In the genomic region with DNA sequence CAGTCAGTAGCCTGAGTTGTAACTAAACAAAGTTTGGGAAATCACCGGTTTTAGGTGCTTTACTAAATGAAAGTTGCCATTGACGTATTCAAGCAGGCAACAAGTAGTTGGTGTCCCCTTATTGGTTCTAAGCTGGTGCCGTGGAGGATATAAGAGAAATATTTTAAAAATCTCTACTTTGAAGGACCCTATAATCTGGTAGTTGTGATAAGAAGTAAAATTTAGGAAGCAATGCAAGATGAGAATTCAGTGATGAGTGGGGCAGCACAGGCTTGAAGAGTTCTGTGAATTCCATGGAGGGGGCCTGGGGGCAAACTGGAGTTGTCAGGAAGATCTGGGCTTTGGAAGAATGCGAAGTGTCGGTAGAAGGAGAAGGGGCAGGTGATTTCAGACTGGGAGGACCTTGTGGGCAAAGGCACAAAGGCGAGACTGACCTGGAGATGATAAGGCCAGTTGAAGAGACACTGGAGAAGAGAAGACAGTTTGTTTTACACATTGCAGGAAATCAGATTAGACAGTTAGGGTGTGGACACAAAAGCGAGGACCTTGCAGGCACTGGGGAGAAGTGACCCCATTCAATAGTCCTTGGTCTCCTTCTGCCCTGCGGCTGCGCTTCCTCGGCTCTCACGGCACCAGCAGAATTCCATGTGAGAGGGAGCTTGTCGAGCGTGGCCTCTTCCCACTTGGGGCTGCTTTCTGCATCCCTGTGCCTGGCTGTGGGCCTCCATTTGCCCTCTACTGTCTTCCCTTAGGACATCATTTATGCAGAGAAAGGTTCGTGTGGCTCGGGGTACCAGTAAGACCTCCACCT, we compare ENCODE assay signal across 1 cellular context.
TF ChIP-seq lines count a peak whose summit lies in the region.

No MANE protein-coding gene starts in this region.

TF ChIP-seq in HepG2, 621 proteins besides CTCF, POLR2A, EP300 and RAD21 (continued from another document):
- TF ChIP-seq, protein P1, sequence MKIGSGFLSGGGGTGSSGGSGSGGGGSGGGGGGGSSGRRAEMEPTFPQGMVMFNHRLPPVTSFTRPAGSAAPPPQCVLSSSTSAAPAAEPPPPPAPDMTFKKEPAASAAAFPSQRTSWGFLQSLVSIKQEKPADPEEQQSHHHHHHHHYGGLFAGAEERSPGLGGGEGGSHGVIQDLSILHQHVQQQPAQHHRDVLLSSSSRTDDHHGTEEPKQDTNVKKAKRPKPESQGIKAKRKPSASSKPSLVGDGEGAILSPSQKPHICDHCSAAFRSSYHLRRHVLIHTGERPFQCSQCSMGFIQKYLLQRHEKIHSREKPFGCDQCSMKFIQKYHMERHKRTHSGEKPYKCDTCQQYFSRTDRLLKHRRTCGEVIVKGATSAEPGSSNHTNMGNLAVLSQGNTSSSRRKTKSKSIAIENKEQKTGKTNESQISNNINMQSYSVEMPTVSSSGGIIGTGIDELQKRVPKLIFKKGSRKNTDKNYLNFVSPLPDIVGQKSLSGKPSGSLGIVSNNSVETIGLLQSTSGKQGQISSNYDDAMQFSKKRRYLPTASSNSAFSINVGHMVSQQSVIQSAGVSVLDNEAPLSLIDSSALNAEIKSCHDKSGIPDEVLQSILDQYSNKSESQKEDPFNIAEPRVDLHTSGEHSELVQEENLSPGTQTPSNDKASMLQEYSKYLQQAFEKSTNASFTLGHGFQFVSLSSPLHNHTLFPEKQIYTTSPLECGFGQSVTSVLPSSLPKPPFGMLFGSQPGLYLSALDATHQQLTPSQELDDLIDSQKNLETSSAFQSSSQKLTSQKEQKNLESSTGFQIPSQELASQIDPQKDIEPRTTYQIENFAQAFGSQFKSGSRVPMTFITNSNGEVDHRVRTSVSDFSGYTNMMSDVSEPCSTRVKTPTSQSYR (CRISPR knock-in tag; IDR thresholded peaks at IDR 0.05; ENCODE audit: borderline replicate concordance) = no peak
- TF ChIP-seq, protein P2, sequence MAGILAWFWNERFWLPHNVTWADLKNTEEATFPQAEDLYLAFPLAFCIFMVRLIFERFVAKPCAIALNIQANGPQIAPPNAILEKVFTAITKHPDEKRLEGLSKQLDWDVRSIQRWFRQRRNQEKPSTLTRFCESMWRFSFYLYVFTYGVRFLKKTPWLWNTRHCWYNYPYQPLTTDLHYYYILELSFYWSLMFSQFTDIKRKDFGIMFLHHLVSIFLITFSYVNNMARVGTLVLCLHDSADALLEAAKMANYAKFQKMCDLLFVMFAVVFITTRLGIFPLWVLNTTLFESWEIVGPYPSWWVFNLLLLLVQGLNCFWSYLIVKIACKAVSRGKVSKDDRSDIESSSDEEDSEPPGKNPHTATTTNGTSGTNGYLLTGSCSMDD (CRISPR knock-in tag; IDR thresholded peaks at IDR 0.05) = no peak
- TF ChIP-seq CENPX (CRISPR knock-in tag; IDR thresholded peaks at IDR 0.05) (no peak), HNF4A (CRISPR knock-in tag; IDR thresholded peaks at IDR 0.05) (no peak)
- TF ChIP-seq, protein P3, sequence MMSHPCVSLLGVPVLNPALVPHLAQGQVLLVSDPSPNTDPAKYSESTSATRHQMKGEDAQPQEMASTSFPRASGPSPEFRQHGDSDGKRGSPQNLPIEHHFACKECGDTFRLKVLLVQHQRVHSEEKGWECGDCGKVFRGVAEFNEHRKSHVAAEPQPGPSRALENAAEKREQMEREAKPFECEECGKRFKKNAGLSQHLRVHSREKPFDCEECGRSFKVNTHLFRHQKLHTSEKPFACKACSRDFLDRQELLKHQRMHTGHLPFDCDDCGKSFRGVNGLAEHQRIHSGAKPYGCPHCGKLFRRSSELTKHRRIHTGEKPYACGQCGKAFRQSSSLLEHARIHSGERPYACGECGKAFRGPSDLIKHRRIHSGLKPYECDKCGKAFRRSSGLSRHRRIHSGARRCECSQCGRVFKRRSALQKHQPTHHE (CRISPR knock-in tag; IDR thresholded peaks at IDR 0.05; ENCODE audit: borderline replicate concordance) = no peak
- TF ChIP-seq, protein P4, sequence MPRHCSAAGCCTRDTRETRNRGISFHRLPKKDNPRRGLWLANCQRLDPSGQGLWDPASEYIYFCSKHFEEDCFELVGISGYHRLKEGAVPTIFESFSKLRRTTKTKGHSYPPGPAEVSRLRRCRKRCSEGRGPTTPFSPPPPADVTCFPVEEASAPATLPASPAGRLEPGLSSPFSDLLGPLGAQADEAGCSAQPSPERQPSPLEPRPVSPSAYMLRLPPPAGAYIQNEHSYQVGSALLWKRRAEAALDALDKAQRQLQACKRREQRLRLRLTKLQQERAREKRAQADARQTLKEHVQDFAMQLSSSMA (CRISPR knock-in tag; IDR thresholded peaks at IDR 0.05) = no peak
